23 cellular contexts compared by ENCODE assay signal in the genomic region with DNA sequence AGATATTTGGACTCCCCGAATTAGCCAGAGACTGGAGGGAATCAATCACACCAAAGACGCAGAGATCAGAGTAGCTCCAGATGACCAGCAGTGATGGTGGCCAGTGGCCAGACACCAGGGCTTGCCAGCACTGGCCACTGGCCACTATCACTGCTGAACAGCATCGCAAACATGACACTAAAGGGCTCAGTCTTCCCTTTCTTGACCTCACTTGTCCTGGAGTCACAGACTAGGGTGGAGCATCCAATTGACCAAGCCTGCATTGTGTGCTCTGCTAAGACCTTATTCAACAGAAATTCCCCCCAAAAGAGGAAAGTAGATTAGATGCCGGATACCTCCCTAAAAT.
DNase-seq lines count a peak whose midpoint lies in the region; ATAC-seq and TF ChIP-seq lines count a peak whose summit lies in the region.
"Had no signal": no experiment of that assay in that cellular context is flagged by ENCODE, and none has a peak within 500 bp of the region (broad histone marks: within the 10 kb centered on the region; RNA-seq: fewer than 3 reads in every experiment).

No MANE protein-coding gene starts in this region.

- no peaks in the 10 kb centered on the region for H3K79me1 ChIP-seq in neuronal stem cell (ENCODE audit: low read depth, low read length)

- H2AFZ ChIP-seq in neuronal stem cell (ENCODE audit: low read length): no peak overlapping the region
- H2AFZ ChIP-seq: GM23248 had no signal

- H4K8ac ChIP-seq in neuronal stem cell (ENCODE audit: low read depth, low read length): no peak overlapping the region

- H3K4me3 ChIP-seq in coronary artery (no peak overlapping the region), neuronal stem cell (ENCODE audit: low read length in 2 of 2) (no peak overlapping the region)
- H3K4me3 ChIP-seq: BLaER1 treated with 17β-estradiol and CSF1 and Interleukin-3, amounts not matched to agents 10 nM and 100 nM; GM23248; Peyer's patch; SJSA1 had no signal

- H3K27ac ChIP-seq in caudate nucleus (ENCODE audit: low read depth, low read length) (peak overlapping the region; percentile 71), coronary artery (no peak overlapping the region), neuronal stem cell (replicated peaks; ENCODE audit: low read length) (no peak overlapping the region)
- H3K27ac ChIP-seq: BLaER1 treated with 17β-estradiol and CSF1 and Interleukin-3, amounts not matched to agents 10 nM and 100 nM; GM23248; Peyer's patch; SJSA1 had no signal

- H3K9ac ChIP-seq in neuronal stem cell (ENCODE audit: low read depth, low read length, poor library complexity): no peak overlapping the region
- H3K9ac ChIP-seq: BLaER1 treated with 17β-estradiol and CSF1 and Interleukin-3, amounts not matched to agents 10 nM and 100 nM; GM23248 had no signal

- no peak overlapping the region for H3K18ac ChIP-seq in neuronal stem cell (ENCODE audit: low read length)

- no peak overlapping the region for H3K4ac ChIP-seq in neuronal stem cell (ENCODE audit: low read length)

- no peaks in the 10 kb centered on the region for H3K9me3 ChIP-seq in neuronal stem cell (replicated peaks in 1 of 2; ENCODE audit: control insufficient read depth in 2 of 2, insufficient read depth in 1 of 2, low read depth in 1 of 2, low read length in 2 of 2)
- H3K9me3 ChIP-seq: Peyer's patch, SJSA1 had no signal

- H2BK5ac ChIP-seq in neuronal stem cell (ENCODE audit: low read length): no peak overlapping the region

- WGBS in neuronal stem cell (ENCODE audit: extremely low coverage in 2 of 2, insufficient read length in 2 of 2, insufficient replicate concordance in 1 of 2), 2 donors: no CpG with 5 or more reads among the region's 4 CpGs

- H2AK5ac ChIP-seq in neuronal stem cell (ENCODE audit: low read depth, low read length): no peak overlapping the region

- no peak overlapping the region for H3K23ac ChIP-seq in neuronal stem cell (ENCODE audit: low read depth, low read length, poor library complexity)

- no peak for ATAC-seq in GM18867 (IDR thresholded peaks at IDR 0.05; ENCODE audit: unreplicated experiment)
- ATAC-seq: CD8-positive, alpha-beta T cell had no signal

- H3K4me2 ChIP-seq in neuronal stem cell (ENCODE audit: insufficient read depth, low read length, poor library complexity, severe bottlenecking): no peak overlapping the region
- H3K4me2 ChIP-seq: BLaER1 treated with 17β-estradiol and CSF1 and Interleukin-3, amounts not matched to agents 10 nM and 100 nM had no signal

- H2BK15ac ChIP-seq in neuronal stem cell (ENCODE audit: low read length): no peak overlapping the region

- DNase-seq in caudate nucleus (lab: John Stamatoyannopoulos, UW): peak in 42 of 61 donors; percentile 6 to 70 (median 35)
- peak; percentile 86 for DNase-seq in globus pallidus (ENCODE audit: low spot score)
- peak; percentile 59 for DNase-seq in midbrain (lab: John Stamatoyannopoulos, UW)
- DNase-seq in putamen (ENCODE audit: low spot score): peak; percentile 76
- no peak for DNase-seq in NOMO-1 treated with DMSO at 0.1 percent for 48 hours (lab: John Stamatoyannopoulos, UW; ENCODE audit: unreplicated experiment)
- no peak for DNase-seq in coronary artery (ENCODE audit: low spot score)
- no peak for DNase-seq in neuronal stem cell (ENCODE audit: low spot score)
- DNase-seq: ACHN; CD8-positive, alpha-beta T cell; GM23248; H9; HFFc6; KG1; NCI-H1092 treated with DMSO at 0.1 percent for 48 hours; NCI-H1436 treated with DMSO at 0.1 percent for 48 hours; NCI-H2029; NCI-H2227 treated with DMSO at 0.1 percent for 48 hours; NCI-H510A treated with DMSO at 0.1 percent for 48 hours; NCI-H82; Peyer's patch had no signal

- H2BK120ac ChIP-seq in neuronal stem cell (ENCODE audit: low read depth, low read length): no peak overlapping the region

- TF ChIP-seq CTCF in coronary artery (IDR thresholded peaks at IDR 0.05): no peak

- no peaks in the 10 kb centered on the region for H3K36me3 ChIP-seq in neuronal stem cell (replicated peaks in 1 of 2; ENCODE audit: control insufficient read depth in 2 of 2, insufficient read depth in 2 of 2, low read length in 2 of 2)
- H3K36me3 ChIP-seq: BLaER1 treated with 17β-estradiol and CSF1 and Interleukin-3, amounts not matched to agents 10 nM and 100 nM; Peyer's patch; SJSA1 had no signal

- H3K14ac ChIP-seq in neuronal stem cell (ENCODE audit: low read length): no peak overlapping the region

- H3K27me3 ChIP-seq in neuronal stem cell (ENCODE audit: control insufficient read depth in 3 of 3, insufficient read depth in 3 of 3, low read depth in 1 of 3, low read length in 3 of 3): no peaks in the 10 kb centered on the region
- H3K27me3 ChIP-seq: BLaER1 treated with 17β-estradiol and CSF1 and Interleukin-3, amounts not matched to agents 10 nM and 100 nM; Peyer's patch had no signal

- H4K91ac ChIP-seq in neuronal stem cell (ENCODE audit: low read depth, low read length, poor library complexity): no peak overlapping the region

- peaks cover 0 to 36% of the 10 kb centered on the region in 2 donors for H3K4me1 ChIP-seq in neuronal stem cell (ENCODE audit: control insufficient read depth in 2 of 2, insufficient read depth in 1 of 2, low read depth in 1 of 2, low read length in 2 of 2)
- H3K4me1 ChIP-seq: BLaER1 treated with 17β-estradiol and CSF1 and Interleukin-3, amounts not matched to agents 10 nM and 100 nM; Peyer's patch; SJSA1 had no signal

- H2BK12ac ChIP-seq in neuronal stem cell (ENCODE audit: low read length): no peak overlapping the region

Comparison
In these comparisons a context has a peak if more than half of its experiments do, and no peak if none do; other contexts are left out.
1. DNase-seq: peak in caudate nucleus (42 of 61), globus pallidus (single experiment), midbrain (single experiment) and putamen (single experiment); none in NOMO-1 treated with DMSO at 0.1 percent for 48 hours (single experiment), coronary artery (single experiment) and neuronal stem cell (single experiment).